11 cellular contexts compared by ENCODE assay signal in the genomic region with DNA sequence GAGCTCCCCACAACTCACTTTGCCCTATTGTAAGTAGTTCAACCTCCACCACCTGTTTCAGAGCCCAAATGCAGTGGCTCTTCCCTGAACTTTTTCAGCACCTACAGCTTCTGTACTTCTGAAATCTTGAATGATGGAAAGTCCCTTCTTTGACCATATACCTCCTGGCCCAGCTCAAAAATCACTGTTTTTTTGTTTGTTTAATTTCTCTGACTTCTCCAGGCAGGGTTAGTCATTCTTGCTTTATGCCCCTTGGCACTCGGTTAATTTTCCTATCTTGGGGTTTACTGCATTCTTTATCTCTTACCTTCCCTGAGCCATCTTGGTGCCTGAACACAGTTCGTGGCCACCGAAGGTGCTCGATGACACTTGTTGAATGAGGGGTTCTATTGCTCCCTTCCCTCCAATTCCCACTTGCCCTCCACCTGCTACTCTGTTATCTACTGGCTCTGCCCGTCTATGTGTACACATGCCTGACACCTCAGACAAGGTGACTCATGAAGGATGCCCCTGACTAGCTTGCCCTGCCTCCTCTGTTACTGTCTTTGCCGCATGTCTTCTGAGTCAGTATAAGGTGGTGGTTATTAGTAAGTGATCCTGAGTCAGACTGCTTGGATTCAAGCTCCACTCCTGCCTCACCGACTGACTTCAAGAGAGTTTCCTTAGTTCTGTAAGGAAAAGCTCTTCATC. TPM values are rescaled to one million over a fixed set of nuclear protein-coding genes. Genes with fewer than 3 reads are reported as not detected.
A peak's percentile ranks its signal among the peaks of the same experiment; 100 is the strongest.
DNase-seq lines count a peak whose midpoint lies in the region; ATAC-seq, FAIRE-seq and TF ChIP-seq lines count a peak whose summit lies in the region.
"Had no signal": no experiment of that assay in that cellular context is flagged by ENCODE, and none has a peak within 500 bp of the region (broad histone marks: within the 10 kb centered on the region; RNA-seq: fewer than 3 reads in every experiment).

No MANE protein-coding gene starts in this region.

- H3K9me3 ChIP-seq in keratinocyte (ENCODE audit: control insufficient read depth, low read depth, low read length): no peaks in the 10 kb centered on the region
- no peaks in the 10 kb centered on the region for H3K9me3 ChIP-seq in naive thymus-derived CD4-positive, alpha-beta T cell (ENCODE audit: control insufficient read depth in 2 of 3, low read length in 3 of 3)

- H2AFZ ChIP-seq in keratinocyte (ENCODE audit: control insufficient read depth, low read length): no peak overlapping the region

- H3K4me3 ChIP-seq in keratinocyte (ENCODE audit: control insufficient read depth in 2 of 3, extremely low read depth in 1 of 3, insufficient read depth in 2 of 3, low read depth in 1 of 3, low read length in 3 of 3): no peak overlapping the region
- no peak overlapping the region for H3K4me3 ChIP-seq in naive thymus-derived CD4-positive, alpha-beta T cell (ENCODE audit: low read length)

- H3K27me3 ChIP-seq in keratinocyte (ENCODE audit: control insufficient read depth, extremely low read depth, insufficient read depth, low read length): no peaks in the 10 kb centered on the region
- no peaks in the 10 kb centered on the region for H3K27me3 ChIP-seq in naive thymus-derived CD4-positive, alpha-beta T cell (ENCODE audit: control insufficient read depth in 2 of 2, insufficient read depth in 2 of 2, low read length in 2 of 2)

- H3K27ac ChIP-seq in keratinocyte (ENCODE audit: control insufficient read depth, insufficient read depth, low read length): peak overlapping the region; percentile 36
- H3K27ac ChIP-seq in naive thymus-derived CD4-positive, alpha-beta T cell (ENCODE audit: low read depth, low read length): no peak overlapping the region

- peaks cover 16% of the 10 kb centered on the region for H3K4me1 ChIP-seq in keratinocyte (ENCODE audit: control insufficient read depth, extremely low read depth, insufficient read depth, low read length)
- H3K4me1 ChIP-seq in naive thymus-derived CD4-positive, alpha-beta T cell (ENCODE audit: control insufficient read depth in 2 of 2, insufficient read depth in 2 of 2, low read length in 2 of 2): no peaks in the 10 kb centered on the region

- H4K20me1 ChIP-seq in keratinocyte (ENCODE audit: control insufficient read depth, extremely low read depth, insufficient read depth, low read length): no peaks in the 10 kb centered on the region

- POLR2A ChIA-PET in naive thymus-derived CD4-positive, alpha-beta T cell (lab: Charles Lee): interaction anchor here (0.5 to 0.9 kb wide), 2 partner anchors 46 to 59 kb away, joined by 3 to 4 read pairs; no protein-coding TSS in a partner anchor

- H3K27me3 Mint-ChIP-seq in activated T-cell treated with anti-CD3 and anti-CD28 coated beads, Interleukin-2, amount 50 U/mL, for 24 hours: no peaks in the 10 kb centered on the region
- no peaks in the 10 kb centered on the region for H3K27me3 Mint-ChIP-seq in naive thymus-derived CD4-positive, alpha-beta T cell

- peaks cover 14% of the 10 kb centered on the region for H3K4me1 Mint-ChIP-seq in activated T-cell treated with anti-CD3 and anti-CD28 coated beads, Interleukin-2, amount 50 U/mL, for 24 hours (ENCODE audit: low read depth)
- H3K4me1 Mint-ChIP-seq in naive thymus-derived CD4-positive, alpha-beta T cell: peaks cover 0 to 4% (median 0%) of the 10 kb centered on the region in 7 donors

- no peak overlapping the region for H3K4me3 Mint-ChIP-seq in activated T-cell treated with anti-CD3 and anti-CD28 coated beads, Interleukin-2, amount 50 U/mL, for 24 hours
- H3K4me3 Mint-ChIP-seq in naive thymus-derived CD4-positive, alpha-beta T cell: no peak overlapping the region

- H3K9me3 Mint-ChIP-seq in activated T-cell treated with anti-CD3 and anti-CD28 coated beads, Interleukin-2, amount 50 U/mL, for 24 hours: no peaks in the 10 kb centered on the region
- no peaks in the 10 kb centered on the region for H3K9me3 Mint-ChIP-seq in naive thymus-derived CD4-positive, alpha-beta T cell

- peak overlapping the region; percentile 42 for H3K27ac Mint-ChIP-seq in activated T-cell treated with anti-CD3 and anti-CD28 coated beads, Interleukin-2, amount 50 U/mL, for 24 hours
- peak overlapping the region in 3 of 9 donors; percentile 10 to 33 (median 16) for H3K27ac Mint-ChIP-seq in naive thymus-derived CD4-positive, alpha-beta T cell

- FAIRE-seq in keratinocyte (lab: Jason Lieb, UNC): peak; percentile 94
- FAIRE-seq in urothelium cell line (lab: Jason Lieb, UNC): peak; percentile 62

- TF ChIP-seq CTCF in keratinocyte (optimal IDR thresholded peaks at IDR 0.05 in 1 of 3, IDR thresholded peaks at IDR 0.05 in 1 of 3, conservative IDR thresholded peaks at IDR 0.05 in 1 of 3; ENCODE audit: extremely low read depth in 1 of 3, insufficient read depth in 2 of 3, low read length in 3 of 3): no peak

- DNase-seq in stimulated activated naive CD4-positive, alpha-beta T cell treated with Interleukin-2 at 50 U/mL for 16 hours (lab: John Stamatoyannopoulos, UW): peak; percentile 41
- no peak for DNase-seq in stimulated activated naive CD4-positive, alpha-beta T cell (lab: John Stamatoyannopoulos, UW)
- DNase-seq in activated T-cell treated with anti-CD3 and anti-CD28 coated beads, Interleukin-2, amount 50 U/mL, for 24 hours: peak; percentile 42
- DNase-seq in keratinocyte (ENCODE audit: low read depth, low spot score) (peak; percentile 94), urothelium cell line (ENCODE audit: low spot score) (peak; percentile 83), middle frontal gyrus (ENCODE audit: extremely low spot score, low spot score) (no peak)
- DNase-seq in naive thymus-derived CD4-positive, alpha-beta T cell: no peak
- DNase-seq: NCI-H1417 treated with DMSO at 0.1 percent for 48 hours, posterior cingulate gyrus had no signal

- dilution Hi-C loops in keratinocyte (cut with MboI; ENCODE audit: extremely low pct_ligation_motif_present, low sequenced_read_pairs): no loop called here

- peak overlapping the region; percentile 31 for H3K4me2 ChIP-seq in keratinocyte (ENCODE audit: control insufficient read depth, extremely low read depth, insufficient read depth, low read depth, low read length)

- intact Hi-C loops in naive thymus-derived CD4-positive, alpha-beta T cell (cut with micrococcal nuclease): no loop called here

- H3K9ac ChIP-seq in keratinocyte (ENCODE audit: control insufficient read depth, extremely low read depth, insufficient read depth, low read length): peak overlapping the region; percentile 37

- no peaks in the 10 kb centered on the region for H3K36me3 Mint-ChIP-seq in activated T-cell treated with anti-CD3 and anti-CD28 coated beads, Interleukin-2, amount 50 U/mL, for 24 hours (ENCODE audit: low read depth)
- H3K36me3 Mint-ChIP-seq in naive thymus-derived CD4-positive, alpha-beta T cell: no peaks in the 10 kb centered on the region

- CTCF ChIA-PET in naive thymus-derived CD4-positive, alpha-beta T cell (lab: Charles Lee): interaction anchor here (1.2 to 1.6 kb wide), 2 partner anchors 76 to 81 kb away, joined by 5 read pairs; no protein-coding TSS in a partner anchor

- H3K36me3 ChIP-seq in keratinocyte (ENCODE audit: control insufficient read depth in 2 of 2, extremely low read depth in 1 of 2, insufficient read depth in 2 of 2, low read length in 2 of 2): no peaks in the 10 kb centered on the region
- H3K36me3 ChIP-seq in naive thymus-derived CD4-positive, alpha-beta T cell (ENCODE audit: control insufficient read depth in 2 of 3, insufficient read depth in 3 of 3, low read length in 3 of 3): no peaks in the 10 kb centered on the region

- no peaks in the 10 kb centered on the region for H3K79me2 ChIP-seq in keratinocyte (ENCODE audit: control insufficient read depth, insufficient read depth, low read length)

- ATAC-seq in naive thymus-derived CD4-positive, alpha-beta T cell: no peak
- ATAC-seq in GM21367 (IDR thresholded peaks at IDR 0.05; ENCODE audit: unreplicated experiment): no peak

- peaks cover 9% of the 10 kb centered on the region for H3K9me1 ChIP-seq in keratinocyte (ENCODE audit: control insufficient read depth, extremely low read depth, insufficient read depth, low read length)

RNA-seq across cellular contexts. Expression of gene AMHR2, which starts 4.4 kb away (rescaled TPM):
- polyA plus RNA-seq in keratinocyte: 0.04 TPM in 1 of 3 replicates, not detected in the others
- not detected for polyA plus RNA-seq in keratinocyte (2011; ENCODE audit: low read depth)
- not detected in 2 replicates for polyA plus RNA-seq in keratinocyte (2011; cell fraction: cytosol; rRNA removed)
- not detected in 2 replicates for polyA plus RNA-seq in keratinocyte (2011; cell fraction: nucleus; rRNA removed)
- polyA plus RNA-seq in keratinocyte (2012; ENCODE audit: low replicate concordance): not detected in 2 replicates
- polyA minus RNA-seq in keratinocyte: not detected in 3 replicates
- not detected for polyA minus RNA-seq in keratinocyte (2011; cell fraction: cytosol; rRNA and poly(A)+ RNA removed)
- polyA minus RNA-seq in keratinocyte (2011; cell fraction: nucleus; rRNA and poly(A)+ RNA removed): not detected in 2 replicates
- total RNA-seq in naive thymus-derived CD4-positive, alpha-beta T cell: not detected
- polyA plus RNA-seq in naive thymus-derived CD4-positive, alpha-beta T cell: not detected
- total RNA-seq: urinary bladder had no signal

RNA-seq across cellular contexts. Expression of gene PRR13, which starts 13.5 kb away (rescaled TPM):
- 81.1 to 128 TPM (median 104 TPM) in 3 replicates for polyA plus RNA-seq in keratinocyte
- polyA plus RNA-seq in keratinocyte (2011; ENCODE audit: low read depth): 69.6 TPM
- polyA plus RNA-seq in keratinocyte (2011; cell fraction: cytosol; rRNA removed): 152 and 166 TPM in 2 replicates
- polyA plus RNA-seq in keratinocyte (2011; cell fraction: nucleus; rRNA removed): 67.9 and 77.8 TPM in 2 replicates
- polyA plus RNA-seq in keratinocyte (2012; ENCODE audit: low replicate concordance): 120 and 191 TPM in 2 replicates
- polyA minus RNA-seq in keratinocyte: 85.6 to 98.3 TPM (median 88.7 TPM) in 3 replicates
- polyA minus RNA-seq in keratinocyte (2011; cell fraction: cytosol; rRNA and poly(A)+ RNA removed): 62.2 TPM
- 10.1 and 18.5 TPM in 2 replicates for polyA minus RNA-seq in keratinocyte (2011; cell fraction: nucleus; rRNA and poly(A)+ RNA removed)
- 100 to 1,000 TPM; 147 to 215 (median 201) TPM for total RNA-seq in naive thymus-derived CD4-positive, alpha-beta T cell
- 100 to 1,000 TPM; 493 to 529 TPM for polyA plus RNA-seq in naive thymus-derived CD4-positive, alpha-beta T cell

RNA-seq across cellular contexts. Expression of gene PCBP2, which starts 23.9 kb away (rescaled TPM):
- polyA plus RNA-seq in keratinocyte: 179 to 329 TPM (median 238 TPM) in 3 replicates
- 416 TPM for polyA plus RNA-seq in keratinocyte (2011; ENCODE audit: low read depth)
- polyA plus RNA-seq in keratinocyte (2011; cell fraction: cytosol; rRNA removed): 288 and 302 TPM in 2 replicates
- polyA plus RNA-seq in keratinocyte (2011; cell fraction: nucleus; rRNA removed): 296 and 334 TPM in 2 replicates
- polyA plus RNA-seq in keratinocyte (2012; ENCODE audit: low replicate concordance): 433 and 498 TPM in 2 replicates
- 381 to 766 TPM (median 570 TPM) in 3 replicates for polyA minus RNA-seq in keratinocyte
- 308 TPM for polyA minus RNA-seq in keratinocyte (2011; cell fraction: cytosol; rRNA and poly(A)+ RNA removed)
- 104 and 166 TPM in 2 replicates for polyA minus RNA-seq in keratinocyte (2011; cell fraction: nucleus; rRNA and poly(A)+ RNA removed)
- total RNA-seq in naive thymus-derived CD4-positive, alpha-beta T cell: 1,000 to 10,000 TPM in 2 of 5 experiments, 100 to 1,000 TPM in 3; 737 to 1,110 (median 928) TPM
- 100 to 1,000 TPM; 148 to 158 TPM for polyA plus RNA-seq in naive thymus-derived CD4-positive, alpha-beta T cell

RNA-seq across cellular contexts. Expression of gene SP1, which starts 48.1 kb away (rescaled TPM):
- 30.7 to 34.5 TPM (median 31.2 TPM) in 3 replicates for polyA plus RNA-seq in keratinocyte
- polyA plus RNA-seq in keratinocyte (2011; ENCODE audit: low read depth): 9.3 TPM
- 14.5 and 20.1 TPM in 2 replicates for polyA plus RNA-seq in keratinocyte (2011; cell fraction: cytosol; rRNA removed)
- polyA plus RNA-seq in keratinocyte (2011; cell fraction: nucleus; rRNA removed): 38.4 and 41.8 TPM in 2 replicates
- 16.6 and 21.3 TPM in 2 replicates for polyA plus RNA-seq in keratinocyte (2012; ENCODE audit: low replicate concordance)
- 68.7 to 128 TPM (median 106 TPM) in 3 replicates for polyA minus RNA-seq in keratinocyte
- 29.0 TPM for polyA minus RNA-seq in keratinocyte (2011; cell fraction: cytosol; rRNA and poly(A)+ RNA removed)
- 32.4 and 49.2 TPM in 2 replicates for polyA minus RNA-seq in keratinocyte (2011; cell fraction: nucleus; rRNA and poly(A)+ RNA removed)
- 100 to 1,000 TPM in 2 of 5 experiments, 10 to 100 TPM in 3; 62.7 to 103 (median 79.6) TPM for total RNA-seq in naive thymus-derived CD4-positive, alpha-beta T cell
- polyA plus RNA-seq in naive thymus-derived CD4-positive, alpha-beta T cell: 10 to 100 TPM; 10.2 to 13.6 TPM

Comparison
In these comparisons a context has a peak if more than half of its experiments do, and no peak if none do; other contexts are left out.
1. DNase-seq: peak in stimulated activated naive CD4-positive, alpha-beta T cell treated with Interleukin-2 at 50 U/mL for 16 hours (single experiment), activated T-cell treated with anti-CD3 and anti-CD28 coated beads, Interleukin-2, amount 50 U/mL, for 24 hours (single experiment), keratinocyte (single experiment) and urothelium cell line (single experiment); none in stimulated activated naive CD4-positive, alpha-beta T cell (0 of 6), naive thymus-derived CD4-positive, alpha-beta T cell (0 of 9) and middle frontal gyrus (single experiment).